13 cellular contexts compared by ENCODE assay signal in genomic region chr13:113859311-113860050, GRCh38. TPM values are rescaled to one million over a fixed set of nuclear protein-coding genes. Genes with fewer than 3 reads are reported as not detected.
DNase-seq lines count a peak whose midpoint lies in the region; ATAC-seq and TF ChIP-seq lines count a peak whose summit lies in the region.
"Had no signal": no experiment of that assay in that cellular context is flagged by ENCODE, and none has a peak within 500 bp of the region (broad histone marks: within the 10 kb centered on the region; RNA-seq: fewer than 3 reads in every experiment).

No MANE protein-coding gene starts in this region.

- peak in 1 of 3 donors; percentile 19 for ATAC-seq in natural killer cell
- no peak for ATAC-seq in natural killer cell treated with Interleukin-12 subunit alpha and Interleukin-12 subunit beta and Interleukin-15 and Interleukin-18, amount 100 ng/mL, for 72 hours

- peaks cover 60% of the 10 kb centered on the region for H3K4me1 ChIP-seq in ectodermal cell (ENCODE audit: control insufficient read depth, insufficient read depth, low read length)
- H3K4me1 ChIP-seq in mucosa of stomach (ENCODE audit: control insufficient read depth, insufficient read depth, low read length): peaks cover 52% of the 10 kb centered on the region
- peaks cover 68% of the 10 kb centered on the region for H3K4me1 ChIP-seq in vagina

- CTCF ChIA-PET in activated naive CD4-positive, alpha-beta T cell treated with anti-CD3 and anti-CD28 coated beads, Interleukin-2, amount 10 ng/mL, durations not matched to agents 7 days and 5 days (lab: Charles Lee): no interaction called here

- intact Hi-C loops in natural killer cell (cut with micrococcal nuclease): no loop called here
- intact Hi-C loops in vagina (cut with DNase I): loop anchor here (10.0 kb wide), 1 partner anchor 65 kb away; no protein-coding TSS in a partner anchor

- TF ChIP-seq CTCF in natural killer cell (IDR thresholded peaks at IDR 0.05) (no peak), vagina (IDR thresholded peaks at IDR 0.05) (no peak)

- no peak for TF ChIP-seq POLR2A in vagina (IDR thresholded peaks at IDR 0.05)

- peaks cover 9 to 23% of the 10 kb centered on the region in 2 donors for H3K4me1 Mint-ChIP-seq in natural killer cell
- H3K4me1 Mint-ChIP-seq in natural killer cell treated with Interleukin-12 subunit alpha and Interleukin-12 subunit beta and Interleukin-15 and Interleukin-18, amount 100 ng/mL, for 72 hours (ENCODE audit: low read depth in 2 of 2): peaks cover 11 to 19% of the 10 kb centered on the region in 2 donors
- H3K4me1 Mint-ChIP-seq in activated naive CD4-positive, alpha-beta T cell treated with anti-CD3 and anti-CD28 coated beads, Interleukin-2, amount 10 ng/mL, durations not matched to agents 7 days and 5 days: peaks cover 24% of the 10 kb centered on the region

- H3K9me3 ChIP-seq in ectodermal cell (ENCODE audit: control insufficient read depth, low read length) (no peaks in the 10 kb centered on the region), mucosa of stomach (ENCODE audit: control insufficient read depth, low read length) (no peaks in the 10 kb centered on the region), vagina (no peaks in the 10 kb centered on the region)

- peak overlapping the region; percentile 3 for H3K9ac ChIP-seq in mucosa of stomach (ENCODE audit: low read length)

- DNase-seq in natural killer cell: peak; percentile 11
- no peak for DNase-seq in natural killer cell treated with Interleukin-12 subunit alpha and Interleukin-12 subunit beta and Interleukin-15 and Interleukin-18, amount 100 ng/mL, for 72 hours (ENCODE audit: low spot score)
- DNase-seq in vagina (ENCODE audit: extremely low spot score in 2 of 2): peak in 1 of 2 donors; percentile 18
- DNase-seq in activated naive CD4-positive, alpha-beta T cell treated with anti-CD3 and anti-CD28 coated beads, Interleukin-2, amount 10 ng/mL, durations not matched to agents 7 days and 5 days: no peak
- no peak for DNase-seq in NCI-H2196 (lab: John Stamatoyannopoulos, UW; ENCODE audit: unreplicated experiment)
- no peak for DNase-seq in activated naive CD4-positive, alpha-beta T cell treated with anti-CD3 and anti-CD28 coated beads, Interleukin-2, amount 50 U/mL, for 16 hours
- DNase-seq: central memory CD4-positive, alpha-beta T cell; NCI-H1105 treated with DMSO at 0.1 percent for 48 hours; stimulated activated naive CD4-positive, alpha-beta T cell had no signal

- 90 to 94% methylated on average over 4 of the region's 4 CpGs for WGBS in ectodermal cell, 2 experiments

- no peaks in the 10 kb centered on the region for H3K36me3 Mint-ChIP-seq in natural killer cell
- no peaks in the 10 kb centered on the region for H3K36me3 Mint-ChIP-seq in natural killer cell treated with Interleukin-12 subunit alpha and Interleukin-12 subunit beta and Interleukin-15 and Interleukin-18, amount 100 ng/mL, for 72 hours
- H3K36me3 Mint-ChIP-seq in activated naive CD4-positive, alpha-beta T cell treated with anti-CD3 and anti-CD28 coated beads, Interleukin-2, amount 10 ng/mL, durations not matched to agents 7 days and 5 days: peaks cover 3% of the 10 kb centered on the region
- H3K36me3 Mint-ChIP-seq: activated naive CD8-positive, alpha-beta T cell had no signal

- H3K27me3 ChIP-seq in ectodermal cell (ENCODE audit: control insufficient read depth, insufficient read depth, low read length, poor library complexity, severe bottlenecking) (peaks cover 22% of the 10 kb centered on the region), mucosa of stomach (ENCODE audit: control insufficient read depth, insufficient read depth, low read length) (peaks cover under 1% of the 10 kb centered on the region), vagina (no peaks in the 10 kb centered on the region)

- no peaks in the 10 kb centered on the region for H3K9me3 Mint-ChIP-seq in natural killer cell
- H3K9me3 Mint-ChIP-seq in natural killer cell treated with Interleukin-12 subunit alpha and Interleukin-12 subunit beta and Interleukin-15 and Interleukin-18, amount 100 ng/mL, for 72 hours: peaks cover 13% of the 10 kb centered on the region
- H3K9me3 Mint-ChIP-seq in activated naive CD4-positive, alpha-beta T cell treated with anti-CD3 and anti-CD28 coated beads, Interleukin-2, amount 10 ng/mL, durations not matched to agents 7 days and 5 days: peaks cover 14% of the 10 kb centered on the region

- H3K27ac ChIP-seq in ectodermal cell (ENCODE audit: insufficient read depth, low read depth, low read length, poor library complexity, severe bottlenecking): peak overlapping the region; percentile 2
- H3K27ac ChIP-seq in vagina: peak overlapping the region; percentile 95

- peaks cover 19 to 24% of the 10 kb centered on the region in 2 donors for H3K27me3 Mint-ChIP-seq in natural killer cell (ENCODE audit: low read depth in 2 of 2)
- H3K27me3 Mint-ChIP-seq in natural killer cell treated with Interleukin-12 subunit alpha and Interleukin-12 subunit beta and Interleukin-15 and Interleukin-18, amount 100 ng/mL, for 72 hours: peaks cover 16 to 23% of the 10 kb centered on the region in 2 donors
- peaks cover 71% of the 10 kb centered on the region for H3K27me3 Mint-ChIP-seq in activated naive CD4-positive, alpha-beta T cell treated with anti-CD3 and anti-CD28 coated beads, Interleukin-2, amount 10 ng/mL, durations not matched to agents 7 days and 5 days

- no peaks in the 10 kb centered on the region for H3K36me3 ChIP-seq in ectodermal cell (ENCODE audit: control insufficient read depth, insufficient read depth, low read length)
- H3K36me3 ChIP-seq in mucosa of stomach (ENCODE audit: control insufficient read depth, insufficient read depth, low read length): no peaks in the 10 kb centered on the region
- H3K36me3 ChIP-seq in vagina: no peaks in the 10 kb centered on the region

- H3K4me3 Mint-ChIP-seq in natural killer cell: no peak overlapping the region
- H3K4me3 Mint-ChIP-seq in natural killer cell treated with Interleukin-12 subunit alpha and Interleukin-12 subunit beta and Interleukin-15 and Interleukin-18, amount 100 ng/mL, for 72 hours: no peak overlapping the region
- no peak overlapping the region for H3K4me3 Mint-ChIP-seq in activated naive CD4-positive, alpha-beta T cell treated with anti-CD3 and anti-CD28 coated beads, Interleukin-2, amount 10 ng/mL, durations not matched to agents 7 days and 5 days
- H3K4me3 Mint-ChIP-seq: activated naive CD8-positive, alpha-beta T cell had no signal

- H3K27ac Mint-ChIP-seq in natural killer cell: no peak overlapping the region
- no peak overlapping the region for H3K27ac Mint-ChIP-seq in natural killer cell treated with Interleukin-12 subunit alpha and Interleukin-12 subunit beta and Interleukin-15 and Interleukin-18, amount 100 ng/mL, for 72 hours
- no peak overlapping the region for H3K27ac Mint-ChIP-seq in activated naive CD4-positive, alpha-beta T cell treated with anti-CD3 and anti-CD28 coated beads, Interleukin-2, amount 10 ng/mL, durations not matched to agents 7 days and 5 days
- H3K27ac Mint-ChIP-seq: activated naive CD8-positive, alpha-beta T cell had no signal

- H3K4me3 ChIP-seq in ectodermal cell (ENCODE audit: insufficient read depth, low read depth, low read length): no peak overlapping the region
- no peak overlapping the region for H3K4me3 ChIP-seq in mucosa of stomach (ENCODE audit: low read length)
- H3K4me3 ChIP-seq in vagina: no peak overlapping the region

RNA-seq across cellular contexts. Expression of gene GAS6, which starts 4.4 kb away (rescaled TPM):
- 1 to 10 TPM in 1 of 3 donors, under 1 TPM in 2; 0.40 to 1.4 (median 0.41) TPM for total RNA-seq in natural killer cell
- total RNA-seq in natural killer cell treated with Interleukin-12 subunit alpha and Interleukin-12 subunit beta and Interleukin-15 and Interleukin-18, amount 100 ng/mL, for 72 hours: under 1 TPM in 1 of 2 donors, not detected in 1; 0.45 TPM
- polyA plus RNA-seq in ectodermal cell (2013, experiment 1 of 4): 50.0 TPM
- polyA plus RNA-seq in ectodermal cell (2013, experiment 2 of 4): 58.2 TPM
- polyA plus RNA-seq in ectodermal cell (2013, experiment 3 of 4): 40.7 TPM
- polyA plus RNA-seq in ectodermal cell (2013, experiment 4 of 4): 48.1 TPM
- 215 TPM for total RNA-seq in vagina
- total RNA-seq: OCI-LY7 had no signal

Comparison
In these comparisons a context has a peak if more than half of its experiments do, and no peak if none do; other contexts are left out.
1. RNA of gene GAS6, which starts 4.4 kb away (total RNA-seq): 215 TPM in vagina (single experiment); 0.45 TPM in natural killer cell treated with Interleukin-12 subunit alpha and Interleukin-12 subunit beta and Interleukin-15 and Interleukin-18, amount 100 ng/mL, for 72 hours and 0.40 to 1.4 TPM in natural killer cell; every median in the first group is over 10 times any median in the second.